ENCODE assay signal across 8 cellular contexts in genomic region chr16:51818342-51818944, GRCh38.
DNase-seq lines count a peak whose midpoint lies in the region; ATAC-seq and TF ChIP-seq lines count a peak whose summit lies in the region.

No MANE protein-coding gene starts in this region.

- H3K36me3 Mint-ChIP-seq in neural crest cell (ENCODE audit: low read depth), result peaks cover 3% of the 10 kb centered on the region

- peaks cover 12% of the 10 kb centered on the region for H3K4me1 Mint-ChIP-seq in neural crest cell

- no peaks in the 10 kb centered on the region for H3K9me3 ChIP-seq in BE2C

- peak; percentile 98 for TF ChIP-seq CTCF in BE2C (IDR thresholded peaks at IDR 0.05; ENCODE audit: low read depth, low read length)
- peak; percentile 69 for TF ChIP-seq CTCF in GM13977 (IDR thresholded peaks at IDR 0.05; ENCODE audit: extremely low read depth, insufficient read depth, missing control alignments)
- TF ChIP-seq CTCF in neural crest cell (conservative IDR thresholded peaks at IDR 0.05), result peak; percentile 72

- no peaks in the 10 kb centered on the region for H3K27me3 Mint-ChIP-seq in neural crest cell (ENCODE audit: low read depth)

- no peak overlapping the region for H3K4me3 ChIP-seq in BE2C (ENCODE audit: low read depth, low read length)

- H3K36me3 ChIP-seq in BE2C, result no peaks in the 10 kb centered on the region

- H3K4me1 ChIP-seq in BE2C, result peaks cover 9% of the 10 kb centered on the region

- ATAC-seq in GM21825 (IDR thresholded peaks at IDR 0.05; ENCODE audit: unreplicated experiment), result no peak
- ATAC-seq in HG03097 (IDR thresholded peaks at IDR 0.05; ENCODE audit: low FRiP score, unreplicated experiment), result no peak

- in situ Hi-C loops in GM13977 (cut with MboI; ENCODE audit: low pct_unique_long_range_greater_than_20kb, low sequenced_read_pairs, unreplicated experiment), result loop anchor here (25.0 kb wide), 1 partner anchor 169 kb away; no protein-coding TSS in a partner anchor

- H3K4me3 Mint-ChIP-seq in neural crest cell, result no peak overlapping the region

- DNase-seq in BE2C (peak; percentile 78), GM13977 (ENCODE audit: low spot score) (peak; percentile 36), NCI-H69 (lab: John Stamatoyannopoulos, UW) (peak; percentile 27), dermis microvascular lymphatic vessel endothelial cell (ENCODE audit: low read depth in 2 of 2) (peak; percentile 27 to 35), neural crest cell (ENCODE audit: low read depth, low spot score) (peak; percentile 58), DMS79 (lab: John Stamatoyannopoulos, UW) (no peak)

- peaks cover 3% of the 10 kb centered on the region for H3K9me3 Mint-ChIP-seq in neural crest cell

- H3K27ac Mint-ChIP-seq in neural crest cell (ENCODE audit: unreplicated experiment), result no peak overlapping the region

- H3K27me3 ChIP-seq in BE2C, result no peaks in the 10 kb centered on the region
